ENCODE assay signal across 8 cellular contexts in the genomic region with DNA sequence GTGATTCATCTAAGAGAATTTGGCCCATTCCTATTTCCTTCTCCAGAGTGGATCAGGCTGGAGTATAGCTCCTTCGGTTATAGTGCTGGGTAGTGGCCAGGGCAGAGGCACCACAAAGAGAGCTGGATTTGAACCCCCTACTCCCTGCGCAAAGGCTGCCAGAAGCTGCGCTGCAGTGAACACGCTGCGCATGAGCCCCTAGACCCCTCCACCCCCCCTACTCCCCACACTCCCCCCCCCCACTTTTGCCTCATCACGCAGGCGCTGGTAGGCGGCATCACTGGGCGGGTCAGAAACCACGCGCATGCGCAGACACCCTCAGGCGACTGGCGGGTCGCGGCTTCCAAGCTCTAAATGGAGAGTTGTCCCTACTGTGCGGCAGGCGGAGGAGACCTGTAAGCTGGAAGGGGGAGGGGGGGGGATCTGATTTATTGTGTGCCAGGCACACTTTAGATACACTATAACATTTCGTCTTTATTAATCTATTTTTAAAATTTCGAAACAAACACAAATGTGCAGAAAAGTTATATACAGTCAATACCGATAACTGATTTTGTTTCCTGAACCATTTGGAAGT. TPM values are rescaled to one million over a fixed set of nuclear protein-coding genes. Genes with fewer than 3 reads are reported as not detected.
DNase-seq lines count a peak whose midpoint lies in the region; ATAC-seq and TF ChIP-seq lines count a peak whose summit lies in the region.

No MANE protein-coding gene starts in this region.

- no peaks in the 10 kb centered on the region for H3K9me2 ChIP-seq in Karpas-422 (replicated peaks; ENCODE audit: insufficient read depth, low read length)

- no peaks in the 10 kb centered on the region for H3K9me3 Mint-ChIP-seq in natural killer cell treated with Interleukin-12 subunit alpha and Interleukin-12 subunit beta and Interleukin-15 and Interleukin-18, amount 100 ng/mL, for 72 hours

- H3K27me3 Mint-ChIP-seq in natural killer cell treated with Interleukin-12 subunit alpha and Interleukin-12 subunit beta and Interleukin-15 and Interleukin-18, amount 100 ng/mL, for 72 hours = no peaks in the 10 kb centered on the region

- peak overlapping the region; percentile 77 for H3K27ac ChIP-seq in Karpas-422 (ENCODE audit: low read length)
- peak overlapping the region; percentile 85 for H3K27ac ChIP-seq in RWPE1

- peaks cover 11% of the 10 kb centered on the region; the same call in 1 of the 2 replicates for H3K36me3 ChIP-seq in Karpas-422 (ENCODE audit: insufficient read depth, low read length)

- no peaks in the 10 kb centered on the region; the same call in 1 of the 2 replicates for H4K20me1 ChIP-seq in Karpas-422 (ENCODE audit: insufficient read depth, low read depth, low read length)

- POLR2A ChIA-PET in RWPE1 (lab: Yijun Ruan, JAX; ENCODE audit: low non-redundant PET) = interaction anchor here (0.6 kb wide), 1 partner anchor 165 kb away, joined by 3 read pairs; no protein-coding TSS in a partner anchor

- TF ChIP-seq CTCF in RWPE1 (conservative IDR thresholded peaks at IDR 0.05; ENCODE audit: low read depth) (no peak), fibroblast of the aortic adventitia (IDR thresholded peaks at IDR 0.05; ENCODE audit: insufficient read depth, low read length) (no peak)

- H3K4me3 ChIP-seq in Karpas-422 (ENCODE audit: low read length) (peak overlapping the region; percentile 65), fibroblast of the aortic adventitia (ENCODE audit: low read depth, low read length) (peak overlapping the region; percentile 60)

- CTCF ChIA-PET in RWPE1 (lab: Yijun Ruan, JAX) = interaction anchor here (0.7 to 1.2 kb wide), 3 partner anchors 24 to 283 kb away, joined by 3 to 4 read pairs (median 3); no protein-coding TSS in a partner anchor

- ATAC-seq in GM19035 (IDR thresholded peaks at IDR 0.05; ENCODE audit: unreplicated experiment) = peak; percentile 41
- ATAC-seq in natural killer cell treated with Interleukin-12 subunit alpha and Interleukin-12 subunit beta and Interleukin-15 and Interleukin-18, amount 100 ng/mL, for 72 hours = peak; percentile 73 to 76

- DNase-seq in A172 (ENCODE audit: low spot score) = peak; percentile 80
- DNase-seq in Karpas-422 = peak; percentile 94
- peak; percentile 85 for DNase-seq in RWPE1 (ENCODE audit: low spot score)
- DNase-seq in activated T-helper 9 cell treated with anti-CD3 and anti-CD28 coated beads, Interleukin-2, amount 50 U/mL, for 16 hours (ENCODE audit: low read depth) = peak; percentile 89
- DNase-seq in fibroblast of the aortic adventitia (ENCODE audit: low read depth) = peak; percentile 85
- peak; percentile 90 for DNase-seq in natural killer cell treated with Interleukin-12 subunit alpha and Interleukin-12 subunit beta and Interleukin-15 and Interleukin-18, amount 100 ng/mL, for 72 hours (ENCODE audit: low spot score)
- DNase-seq in stimulated activated naive CD4-positive, alpha-beta T cell (lab: John Stamatoyannopoulos, UW) = peak; percentile 77 to 94 (median 90)

- no peaks in the 10 kb centered on the region for H3K36me3 Mint-ChIP-seq in natural killer cell treated with Interleukin-12 subunit alpha and Interleukin-12 subunit beta and Interleukin-15 and Interleukin-18, amount 100 ng/mL, for 72 hours

- H3K79me2 ChIP-seq in Karpas-422 (ENCODE audit: low read length) = peaks cover 63% of the 10 kb centered on the region

- H3K9me3 ChIP-seq in Karpas-422 (ENCODE audit: low read length) = no peaks in the 10 kb centered on the region

- H3K27me3 ChIP-seq in Karpas-422 (ENCODE audit: low read length) = no peaks in the 10 kb centered on the region

- H3K4me1 Mint-ChIP-seq in natural killer cell treated with Interleukin-12 subunit alpha and Interleukin-12 subunit beta and Interleukin-15 and Interleukin-18, amount 100 ng/mL, for 72 hours (ENCODE audit: low read depth in 2 of 2) = peaks cover 18 to 40% of the 10 kb centered on the region in 2 donors

- H3K4me3 Mint-ChIP-seq in natural killer cell treated with Interleukin-12 subunit alpha and Interleukin-12 subunit beta and Interleukin-15 and Interleukin-18, amount 100 ng/mL, for 72 hours = peak overlapping the region; percentile 95

- H3K4me2 ChIP-seq in Karpas-422 (ENCODE audit: low read depth, low read length, poor library complexity, severe bottlenecking) = peak overlapping the region; percentile 79

- peaks cover 25% of the 10 kb centered on the region for H3K4me1 ChIP-seq in Karpas-422 (ENCODE audit: low read length)

- H3K9ac ChIP-seq in Karpas-422 (ENCODE audit: low read length) = peak overlapping the region; percentile 70

- no peak overlapping the region for H2AFZ ChIP-seq in Karpas-422 (ENCODE audit: low read length)

- H3K27ac Mint-ChIP-seq in natural killer cell treated with Interleukin-12 subunit alpha and Interleukin-12 subunit beta and Interleukin-15 and Interleukin-18, amount 100 ng/mL, for 72 hours = peak overlapping the region; percentile 73 to 87

RNA-seq across cellular contexts. Expression of gene HMGN1, which starts 38.7 kb away (rescaled TPM):
- 461 and 562 TPM in 2 replicates for total RNA-seq in A172 (2014; rRNA removed; shearing (Covaris generic))
- total RNA-seq in Karpas-422 (2014; rRNA removed; shearing (Covaris generic); ENCODE audit: low replicate concordance) = 430 and 561 TPM in 2 replicates
- total RNA-seq in fibroblast of the aortic adventitia (ENCODE audit: low replicate concordance) = 155 and 165 TPM in 2 replicates
- total RNA-seq in natural killer cell treated with Interleukin-12 subunit alpha and Interleukin-12 subunit beta and Interleukin-15 and Interleukin-18, amount 100 ng/mL, for 72 hours = 100 to 1,000 TPM; 229 to 323 TPM

RNA-seq across cellular contexts. Expression of gene LCA5L, which starts 58.0 kb away (rescaled TPM):
- total RNA-seq in A172 (2014; rRNA removed; shearing (Covaris generic)) = 2.7 and 3.4 TPM in 2 replicates
- total RNA-seq in Karpas-422 (2014; rRNA removed; shearing (Covaris generic); ENCODE audit: low replicate concordance) = 0.25 TPM in 1 of 2 replicates, not detected in the other
- total RNA-seq in fibroblast of the aortic adventitia (ENCODE audit: low replicate concordance) = 0.65 and 3.1 TPM in 2 replicates
- not detected for total RNA-seq in natural killer cell treated with Interleukin-12 subunit alpha and Interleukin-12 subunit beta and Interleukin-15 and Interleukin-18, amount 100 ng/mL, for 72 hours

Comparison
In these comparisons a context has a peak if more than half of its experiments do, and no peak if none do; other contexts are left out.
1. Peak in every context shown above with its lines: DNase-seq, ATAC-seq, H3K4me3 ChIP-seq and H3K27ac ChIP-seq.